In the genomic region with DNA sequence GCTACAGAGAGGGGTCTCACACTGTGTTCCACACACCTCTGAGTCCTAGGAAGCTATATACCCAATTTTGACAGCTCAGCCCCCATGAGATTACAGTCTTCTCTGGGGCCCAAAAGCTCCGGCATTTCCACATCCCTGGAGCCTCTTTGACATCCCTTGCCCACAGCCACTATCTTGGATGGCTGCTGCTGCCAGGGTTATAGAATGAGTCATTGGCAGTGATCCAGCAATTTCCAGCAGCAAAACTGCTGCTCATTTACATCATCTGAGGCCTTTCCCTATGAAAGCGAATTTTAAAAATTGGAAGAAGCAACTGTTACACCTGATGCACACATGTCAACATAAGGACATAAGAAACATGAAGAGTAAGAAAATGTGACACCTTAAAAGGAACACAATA, we compare ENCODE assay signal across 17 cellular contexts.
DNase-seq lines count a peak whose midpoint lies in the region; FAIRE-seq and TF ChIP-seq lines count a peak whose summit lies in the region.
"Had no signal": no experiment of that assay in that cellular context is flagged by ENCODE, and none has a peak within 500 bp of the region (broad histone marks: within the 10 kb centered on the region; RNA-seq: fewer than 3 reads in every experiment).

No MANE protein-coding gene starts in this region.

- H3K4me3 ChIP-seq in choroid plexus epithelial cell (ENCODE audit: low read depth, low read length) (no peak overlapping the region), vagina (no peak overlapping the region), WERI-Rb-1 (ENCODE audit: low read depth, low read length) (no peak overlapping the region)
- H3K4me3 ChIP-seq: esophagus muscularis mucosa had no signal

- TF ChIP-seq CTCF in choroid plexus epithelial cell (conservative IDR thresholded peaks at IDR 0.05; ENCODE audit: low read depth, low read length) (no peak), vagina (IDR thresholded peaks at IDR 0.05) (no peak), WERI-Rb-1 (IDR thresholded peaks at IDR 0.05; ENCODE audit: low read depth, low read length) (no peak)

- DNase-seq in EH (ENCODE audit: low read depth) (peak; percentile 51), NCI-H226 (peak; percentile 37), choroid plexus epithelial cell (ENCODE audit: low read depth) (peak; percentile 17), kidney tubule cell (ENCODE audit: low spot score) (peak; percentile 32), vagina (ENCODE audit: extremely low spot score in 2 of 2) (no peak), cerebellum (ENCODE audit: low spot score) (no peak), WERI-Rb-1 (no peak), frontal cortex (ENCODE audit: low spot score in 2 of 2) (no peak)
- DNase-seq: activated CD4-positive, alpha-beta T cell treated with anti-CD3 and anti-CD28 coated beads, Interleukin-2, amount 50 U/mL, for 48 hours; activated T-cell treated with anti-CD3 and anti-CD28 coated beads, Interleukin-2, amount 50 U/mL, for 48 hours; AML-193; naive B cell; NCI-H2081; NCI-H524 had no signal

- no peak for FAIRE-seq in frontal cortex (lab: Jason Lieb, UNC)
- FAIRE-seq: TTC549 had no signal

- intact Hi-C loops in vagina (cut with DNase I), result no loop called here

- H3K4me1 ChIP-seq in vagina, result no peaks in the 10 kb centered on the region
- H3K4me1 ChIP-seq: esophagus muscularis mucosa, parathyroid adenoma had no signal

- no peaks in the 10 kb centered on the region for H3K9me3 ChIP-seq in vagina
- no peaks in the 10 kb centered on the region for H3K9me3 ChIP-seq in WERI-Rb-1 (ENCODE audit: severe bottlenecking)

- H3K36me3 ChIP-seq in vagina, result no peaks in the 10 kb centered on the region
- no peaks in the 10 kb centered on the region for H3K36me3 ChIP-seq in WERI-Rb-1
- H3K36me3 ChIP-seq: esophagus muscularis mucosa had no signal

- H3K27me3 ChIP-seq in vagina, result no peaks in the 10 kb centered on the region
- H3K27me3 ChIP-seq in WERI-Rb-1 (ENCODE audit: insufficient read depth, low read depth, severe bottlenecking), result no peaks in the 10 kb centered on the region
- H3K27me3 ChIP-seq: esophagus muscularis mucosa had no signal

- H3K27ac ChIP-seq in vagina (no peak overlapping the region), WERI-Rb-1 (no peak overlapping the region)
- H3K27ac ChIP-seq: esophagus muscularis mucosa, parathyroid adenoma had no signal

- TF ChIP-seq POLR2A in vagina (IDR thresholded peaks at IDR 0.05), result no peak

Comparison
In these comparisons a context has a peak if more than half of its experiments do, and no peak if none do; other contexts are left out.
1. DNase-seq: peak in EH (single experiment), NCI-H226 (single experiment), choroid plexus epithelial cell (single experiment) and kidney tubule cell (single experiment); none in vagina (0 of 2), cerebellum (single experiment), WERI-Rb-1 (single experiment) and frontal cortex (0 of 2).